ENCODE assay signal across 21 cellular contexts in the genomic region with DNA sequence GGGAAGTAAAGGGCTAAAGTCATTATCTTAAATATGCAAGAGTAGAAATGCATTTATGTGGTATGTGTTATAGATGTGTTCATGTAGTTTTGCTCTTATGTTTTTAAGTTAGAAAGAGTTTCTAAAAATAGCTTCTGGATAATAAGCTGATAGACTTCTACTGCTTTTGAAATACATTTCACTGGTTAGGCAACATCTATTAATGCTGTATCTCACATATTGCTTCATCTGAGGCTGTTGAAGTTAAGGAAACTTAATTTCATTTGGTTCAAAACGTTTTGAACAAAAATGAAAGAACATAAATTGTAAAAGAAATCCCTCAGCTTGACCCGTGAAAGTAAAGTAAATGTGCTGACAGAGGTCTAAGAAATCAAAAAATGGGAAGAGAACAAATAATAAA.
"Had no signal": no experiment of that assay in that cellular context is flagged by ENCODE, and none has a peak within 500 bp of the region (broad histone marks: within the 10 kb centered on the region; RNA-seq: fewer than 3 reads in every experiment).

No MANE protein-coding gene starts in this region.

- H3K9me3 ChIP-seq: SJCRH30 had no signal

- H3K4me1 ChIP-seq: SJCRH30 had no signal

- H3K36me3 ChIP-seq: SJCRH30 had no signal

- H3K27ac ChIP-seq: KMS-11, SJCRH30 had no signal

- H3K4me2 ChIP-seq: KMS-11 had no signal

- H3K9ac ChIP-seq: KMS-11 had no signal

- H3K27me3 ChIP-seq: SJCRH30 had no signal

- H3K4me3 ChIP-seq: K562, SJCRH30 had no signal

- ATAC-seq: HepG2, K562, Panc1, Right ventricle myocardium inferior, SK-N-SH treated with all-trans-retinoic acid at 6 μM for 48 hours had no signal

- DNase-seq: Kasumi-1, MM.1S, NCI-H1092 treated with DMSO at 0.1 percent for 48 hours, NCI-H1436 treated with DMSO at 0.1 percent for 48 hours, NCI-H1694, NCI-H187 treated with DMSO at 0.1 percent for 48 hours, NCI-H2029 treated with DMSO at 0.1 percent for 48 hours, NCI-H2171 treated with DMSO at 0.1 percent for 48 hours, NCI-H345, NCI-H446 treated with DMSO at 0.1 percent for 48 hours, NCI-H510A treated with DMSO at 0.1 percent for 48 hours, NCI-H526 treated with DMSO at 0.1 percent for 48 hours, NCI-H748 treated with DMSO at 0.1 percent for 48 hours, SHP77 treated with DMSO at 0.1 percent for 48 hours, SJCRH30 had no signal
